ENCODE assay signal across 25 cellular contexts in the genomic region with DNA sequence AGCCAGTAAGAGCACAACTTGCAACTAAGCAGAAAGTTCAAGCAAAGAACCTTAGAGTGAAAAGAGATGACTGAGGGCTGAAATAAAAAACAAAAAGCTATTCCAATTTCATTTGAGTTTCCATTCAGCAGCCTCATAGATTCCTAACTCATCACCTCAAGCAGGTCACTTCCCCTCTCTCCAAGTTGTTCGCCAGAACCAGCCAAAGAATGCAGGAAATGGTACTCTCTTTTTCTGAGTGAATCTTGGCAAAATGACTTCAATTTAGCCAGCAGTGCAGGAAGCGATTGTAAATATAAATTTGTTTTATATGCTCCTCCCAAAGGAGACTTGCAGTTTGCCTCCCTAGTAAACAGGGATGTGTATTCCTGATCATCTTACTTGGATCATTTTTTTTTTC.
DNase-seq lines count a peak whose midpoint lies in the region; ATAC-seq and TF ChIP-seq lines count a peak whose summit lies in the region.
"Had no signal": no experiment of that assay in that cellular context is flagged by ENCODE, and none has a peak within 500 bp of the region (broad histone marks: within the 10 kb centered on the region; RNA-seq: fewer than 3 reads in every experiment).

No MANE protein-coding gene starts in this region.

- peak overlapping the region; percentile 87 for H3K27ac Mint-ChIP-seq in activated CD4-positive, alpha-beta memory T cell treated with anti-CD3 and anti-CD28 coated beads for 36 hours
- H3K27ac Mint-ChIP-seq in activated CD4-positive, alpha-beta memory T cell treated with anti-CD3 and anti-CD28 coated beads, Interleukin-2, amount 10 ng/mL, durations not matched to agents 7 days and 5 days = no peak overlapping the region
- H3K27ac Mint-ChIP-seq in central memory CD8-positive, alpha-beta T cell (ENCODE audit: low read depth) = peak overlapping the region; percentile 3
- peak overlapping the region; percentile 43 to 57 (median 57) for H3K27ac Mint-ChIP-seq in nephron
- H3K27ac Mint-ChIP-seq: activated CD4-positive, alpha-beta T cell treated with anti-CD3 and anti-CD28 coated beads, Interleukin-2, amount 10 ng/mL, durations not matched to agents 7 days and 5 days had no signal

- TF ChIP-seq EP300 in transverse colon (IDR thresholded peaks at IDR 0.05; ENCODE audit: low read depth) = no peak

- CTCF ChIA-PET in activated CD4-positive, alpha-beta memory T cell treated with anti-CD3 and anti-CD28 coated beads for 36 hours (lab: Charles Lee) = interaction anchor here (0.7 to 2.4 kb wide), 4 partner anchors 119 to 318 kb away, joined by 3 to 11 read pairs (median 6); no protein-coding TSS in a partner anchor
- CTCF ChIA-PET in activated CD4-positive, alpha-beta memory T cell treated with anti-CD3 and anti-CD28 coated beads, Interleukin-2, amount 10 ng/mL, durations not matched to agents 7 days and 5 days (lab: Charles Lee) = interaction anchor here (1.2 kb wide), 1 partner anchor 215 kb away, joined by 6 read pairs; no protein-coding TSS in a partner anchor

- no peak overlapping the region for H3K27ac ChIP-seq in transverse colon
- H3K27ac ChIP-seq: esophagus muscularis mucosa, foreskin keratinocyte, heart left ventricle, HL-60, right lobe of liver, RWPE1 had no signal

- WGBS in transverse colon (ENCODE audit: low coverage in 1 of 2), 2 donors = 40 to 61% methylated on average over 1 to 2 of the region's 2 CpGs

- H3K4me3 ChIP-seq in transverse colon = no peak overlapping the region
- H3K4me3 ChIP-seq: esophagus muscularis mucosa, heart left ventricle, right lobe of liver had no signal

- H3K9me3 ChIP-seq in transverse colon = no peaks in the 10 kb centered on the region
- H3K9me3 ChIP-seq: BE2C, esophagus muscularis mucosa, right lobe of liver had no signal

- no peaks in the 10 kb centered on the region for H3K27me3 ChIP-seq in transverse colon
- H3K27me3 ChIP-seq: BE2C, esophagus muscularis mucosa, foreskin keratinocyte, heart left ventricle, right lobe of liver had no signal

- TF ChIP-seq POLR2A in transverse colon (IDR thresholded peaks at IDR 0.05) = no peak

- peaks cover 47% of the 10 kb centered on the region for H3K4me1 Mint-ChIP-seq in activated CD4-positive, alpha-beta memory T cell treated with anti-CD3 and anti-CD28 coated beads for 36 hours (ENCODE audit: low read depth)
- H3K4me1 Mint-ChIP-seq in activated CD4-positive, alpha-beta memory T cell treated with anti-CD3 and anti-CD28 coated beads, Interleukin-2, amount 10 ng/mL, durations not matched to agents 7 days and 5 days = peaks cover 30% of the 10 kb centered on the region
- peaks cover 32% of the 10 kb centered on the region for H3K4me1 Mint-ChIP-seq in central memory CD8-positive, alpha-beta T cell
- H3K4me1 Mint-ChIP-seq in nephron = peaks cover 44% of the 10 kb centered on the region

- in situ Hi-C loops in transverse colon (cut with MboI; ENCODE audit: low pct_ligation_motif_present in 1 of 4, low pct_unique_long_range_greater_than_20kb in 1 of 4, low sequenced_read_pairs in 3 of 4) = loop anchor here in 2 of 4 donors (10.0 to 25.0 kb wide), 3 partner anchors 207 to 782 kb away; a partner anchor contains a TSS

- H3K36me3 Mint-ChIP-seq in activated CD4-positive, alpha-beta memory T cell treated with anti-CD3 and anti-CD28 coated beads for 36 hours = no peaks in the 10 kb centered on the region
- peaks cover 12% of the 10 kb centered on the region for H3K36me3 Mint-ChIP-seq in activated CD4-positive, alpha-beta memory T cell treated with anti-CD3 and anti-CD28 coated beads, Interleukin-2, amount 10 ng/mL, durations not matched to agents 7 days and 5 days (ENCODE audit: low read depth)
- no peaks in the 10 kb centered on the region for H3K36me3 Mint-ChIP-seq in central memory CD8-positive, alpha-beta T cell (ENCODE audit: insufficient read depth)
- peaks cover 44% of the 10 kb centered on the region for H3K36me3 Mint-ChIP-seq in nephron (ENCODE audit: low read depth)

- peaks cover 0 to 9% (median 2%) of the 10 kb centered on the region in 4 donors for H3K4me1 ChIP-seq in transverse colon
- H3K4me1 ChIP-seq: BE2C had no signal

- no peak for TF ChIP-seq CTCF in nephron (IDR thresholded peaks at IDR 0.05; ENCODE audit: unreplicated experiment in 3 of 3)
- TF ChIP-seq CTCF in transverse colon (IDR thresholded peaks at IDR 0.05) = no peak

- peak overlapping the region; percentile 11 for H3K4me3 Mint-ChIP-seq in activated CD4-positive, alpha-beta memory T cell treated with anti-CD3 and anti-CD28 coated beads for 36 hours
- no peak overlapping the region for H3K4me3 Mint-ChIP-seq in activated CD4-positive, alpha-beta memory T cell treated with anti-CD3 and anti-CD28 coated beads, Interleukin-2, amount 10 ng/mL, durations not matched to agents 7 days and 5 days
- H3K4me3 Mint-ChIP-seq in central memory CD8-positive, alpha-beta T cell = no peak overlapping the region
- H3K4me3 Mint-ChIP-seq in nephron = no peak overlapping the region
- H3K4me3 Mint-ChIP-seq: activated CD4-positive, alpha-beta T cell treated with anti-CD3 and anti-CD28 coated beads, Interleukin-2, amount 10 ng/mL, durations not matched to agents 7 days and 5 days had no signal

- intact Hi-C loops in activated CD4-positive, alpha-beta memory T cell treated with anti-CD3 and anti-CD28 coated beads for 36 hours (cut with micrococcal nuclease) = loop anchor here (10.0 kb wide), 1 partner anchor 491 kb away; no protein-coding TSS in a partner anchor
- intact Hi-C loops in transverse colon (cut with DNase I; ENCODE audit: low total_unique reads) = no loop called here

- H3K27me3 Mint-ChIP-seq in activated CD4-positive, alpha-beta memory T cell treated with anti-CD3 and anti-CD28 coated beads for 36 hours = no peaks in the 10 kb centered on the region
- no peaks in the 10 kb centered on the region for H3K27me3 Mint-ChIP-seq in activated CD4-positive, alpha-beta memory T cell treated with anti-CD3 and anti-CD28 coated beads, Interleukin-2, amount 10 ng/mL, durations not matched to agents 7 days and 5 days
- no peaks in the 10 kb centered on the region for H3K27me3 Mint-ChIP-seq in central memory CD8-positive, alpha-beta T cell
- H3K27me3 Mint-ChIP-seq in nephron (ENCODE audit: low read depth) = no peaks in the 10 kb centered on the region
- H3K27me3 Mint-ChIP-seq: CD8-positive, alpha-beta memory T cell had no signal

- peaks cover 13% of the 10 kb centered on the region for H3K9me3 Mint-ChIP-seq in activated CD4-positive, alpha-beta memory T cell treated with anti-CD3 and anti-CD28 coated beads for 36 hours
- H3K9me3 Mint-ChIP-seq in activated CD4-positive, alpha-beta memory T cell treated with anti-CD3 and anti-CD28 coated beads, Interleukin-2, amount 10 ng/mL, durations not matched to agents 7 days and 5 days = peaks cover 2% of the 10 kb centered on the region
- H3K9me3 Mint-ChIP-seq in central memory CD8-positive, alpha-beta T cell = no peaks in the 10 kb centered on the region
- peaks cover 15% of the 10 kb centered on the region for H3K9me3 Mint-ChIP-seq in nephron

- no peak for ATAC-seq in central memory CD8-positive, alpha-beta T cell (replicated peaks; ENCODE audit: extremely low read depth, poor library complexity, severe bottlenecking)
- ATAC-seq: foreskin keratinocyte, heart left ventricle had no signal

- H3K36me3 ChIP-seq in transverse colon = no peaks in the 10 kb centered on the region
- H3K36me3 ChIP-seq: BE2C, esophagus muscularis mucosa, heart left ventricle, right lobe of liver had no signal

- POLR2A ChIA-PET in activated CD4-positive, alpha-beta memory T cell treated with anti-CD3 and anti-CD28 coated beads for 36 hours (lab: Charles Lee) = interaction anchor here (1.5 to 2.5 kb wide), 5 partner anchors 16 to 215 kb away, joined by 3 to 16 read pairs (median 8); no protein-coding TSS in a partner anchor
- POLR2A ChIA-PET in activated CD4-positive, alpha-beta memory T cell treated with anti-CD3 and anti-CD28 coated beads, Interleukin-2, amount 10 ng/mL, durations not matched to agents 7 days and 5 days (lab: Charles Lee) = interaction anchor here (1.0 kb wide), 1 partner anchor 215 kb away, joined by 4 read pairs; no protein-coding TSS in a partner anchor

- no peak for DNase-seq in activated CD4-positive, alpha-beta memory T cell treated with anti-CD3 and anti-CD28 coated beads for 36 hours
- no peak for DNase-seq in activated CD4-positive, alpha-beta memory T cell treated with anti-CD3 and anti-CD28 coated beads, Interleukin-2, amount 10 ng/mL, durations not matched to agents 7 days and 5 days
- peak; percentile 44 for DNase-seq in M059J (ENCODE audit: low read depth)
- DNase-seq in central memory CD8-positive, alpha-beta T cell (ENCODE audit: low spot score in 2 of 2) = no peak
- no peak for DNase-seq in cerebellar cortex (ENCODE audit: low spot score)
- no peak for DNase-seq in OCI-M1 (lab: John Stamatoyannopoulos, UW)
- no peak for DNase-seq in transverse colon
- DNase-seq: activated CD4-positive, alpha-beta T cell treated with anti-CD3 and anti-CD28 coated beads, Interleukin-2, amount 10 ng/mL, durations not matched to agents 7 days and 5 days; activated CD8-positive, alpha-beta memory T cell treated with anti-CD3 and anti-CD28 coated beads, Interleukin-2, amount 50 U/mL, for 48 hours; BE2C; CD8-positive, alpha-beta memory T cell; cortex of kidney; foreskin keratinocyte; GOT3; heart left ventricle; Karpas-422; NCI-H1436 treated with DMSO at 0.1 percent for 48 hours; NCI-H2107; NCI-H774; right lobe of liver; T-helper 2 cell had no signal
